In the genomic region with DNA sequence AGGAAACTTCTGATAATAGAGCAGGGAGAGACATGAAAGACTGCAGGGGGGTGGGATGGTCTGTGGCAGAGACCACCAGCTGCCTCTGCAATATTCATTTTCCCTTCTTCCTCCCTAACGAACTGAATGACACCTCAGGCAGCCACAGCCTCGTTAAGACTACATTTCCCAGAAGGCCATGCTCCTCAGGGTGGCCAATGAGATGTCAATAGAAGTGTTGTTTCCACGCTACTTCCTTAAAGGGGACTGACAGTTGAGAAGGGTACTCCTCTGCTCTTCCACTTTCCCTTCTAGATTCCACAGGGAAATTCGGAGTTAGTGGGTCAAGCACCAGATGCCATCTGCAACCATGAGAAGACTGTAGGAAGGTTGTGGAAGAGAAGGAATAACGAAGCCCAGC, we compare ENCODE assay signal across 8 cellular contexts. TPM values are rescaled to one million over a fixed set of nuclear protein-coding genes. Genes with fewer than 3 reads are reported as not detected.
DNase-seq lines count a peak whose midpoint lies in the region; ATAC-seq and TF ChIP-seq lines count a peak whose summit lies in the region.

No MANE protein-coding gene starts in this region.

- no peaks in the 10 kb centered on the region for H3K9me3 Mint-ChIP-seq in osteocyte (ENCODE audit: unreplicated experiment)

- no peaks in the 10 kb centered on the region for H3K36me3 Mint-ChIP-seq in osteocyte (ENCODE audit: unreplicated experiment)

- H3K9me3 ChIP-seq in DOHH2 (ENCODE audit: control insufficient read depth, insufficient read depth, low read length) (no peaks in the 10 kb centered on the region), gastrocnemius medialis (no peaks in the 10 kb centered on the region)

- H3K4me2 ChIP-seq in DOHH2 (ENCODE audit: low read length): 0 out of 2 replicates have a peak overlapping the region, but pooled peaks have one; percentile 14

- in situ Hi-C loops in gastrocnemius medialis (cut with MboI; ENCODE audit: low sequenced_read_pairs in 4 of 4): no loop called here

- no peaks in the 10 kb centered on the region for H3K27me3 Mint-ChIP-seq in osteocyte (ENCODE audit: unreplicated experiment)

- no peaks in the 10 kb centered on the region for H4K20me1 ChIP-seq in DOHH2 (ENCODE audit: control insufficient read depth, insufficient read depth, low read depth, low read length)

- H3K9me2 ChIP-seq in DOHH2 (replicated peaks; ENCODE audit: control insufficient read depth, low read length): no peaks in the 10 kb centered on the region; the same call in 1 of the 2 replicates

- intact Hi-C loops in left cardiac atrium (cut with DNase I): no loop called here
- intact Hi-C loops in gastrocnemius medialis (cut with DNase I; ENCODE audit: low total_unique reads): no loop called here

- peak; percentile 45 for DNase-seq in GM19240 (ENCODE audit: insufficient read length, low spot score)
- DNase-seq in UCSD-AML1 (lab: John Stamatoyannopoulos, UW; ENCODE audit: unreplicated experiment): peak; percentile 43
- DNase-seq in left cardiac atrium: peak; percentile 37
- peak; percentile 9 to 17 for DNase-seq in gastrocnemius medialis
- DNase-seq in osteocyte (ENCODE audit: extremely low spot score, unreplicated experiment): no peak
- no peak for DNase-seq in activated CD8-positive, alpha-beta memory T cell treated with anti-CD3 and anti-CD28 coated beads, Interleukin-2, amount 50 U/mL, for 4 hours

- TF ChIP-seq POLR2A in gastrocnemius medialis (IDR thresholded peaks at IDR 0.05): no peak

- H3K27ac Mint-ChIP-seq in osteocyte (ENCODE audit: unreplicated experiment): no peak overlapping the region

- no peak overlapping the region for H3K4me3 ChIP-seq in DOHH2 (ENCODE audit: low read length)
- peak overlapping the region in 1 of 4 donors; percentile 20 for H3K4me3 ChIP-seq in gastrocnemius medialis

- peaks cover 3% of the 10 kb centered on the region for H3K4me1 Mint-ChIP-seq in osteocyte (ENCODE audit: unreplicated experiment)

- H3K79me2 ChIP-seq in DOHH2 (ENCODE audit: control insufficient read depth, low read length): no peaks in the 10 kb centered on the region

- H3F3A ChIP-seq in DOHH2 (ENCODE audit: control insufficient read depth, insufficient read depth): no peaks in the 10 kb centered on the region

- TF ChIP-seq CTCF in DOHH2 (IDR thresholded peaks at IDR 0.05; ENCODE audit: low read depth, low read length, poor library complexity, severe bottlenecking) (no peak), gastrocnemius medialis (IDR thresholded peaks at IDR 0.05 in 4 of 5, conservative IDR thresholded peaks at IDR 0.05 in 1 of 5) (no peak), osteocyte (IDR thresholded peaks at IDR 0.05) (no peak)

- H3K27me3 ChIP-seq in DOHH2 (ENCODE audit: control insufficient read depth, low read length): no peaks in the 10 kb centered on the region
- no peaks in the 10 kb centered on the region for H3K27me3 ChIP-seq in gastrocnemius medialis

- no peak overlapping the region for H3K4me3 Mint-ChIP-seq in osteocyte (ENCODE audit: unreplicated experiment)

- H3K36me3 ChIP-seq in DOHH2 (ENCODE audit: control insufficient read depth, low read length) (no peaks in the 10 kb centered on the region), gastrocnemius medialis (no peaks in the 10 kb centered on the region)

- H3K27ac ChIP-seq in DOHH2 (ENCODE audit: low read depth, low read length) (no peak overlapping the region), gastrocnemius medialis (no peak overlapping the region)

- ATAC-seq in HG03175 (IDR thresholded peaks at IDR 0.05; ENCODE audit: unreplicated experiment) (peak; percentile 94), left cardiac atrium (peak; percentile 85 to 93), gastrocnemius medialis (peak; percentile 84 to 89)

- no peaks in the 10 kb centered on the region for H3K4me1 ChIP-seq in DOHH2 (ENCODE audit: control insufficient read depth, low read length)
- H3K4me1 ChIP-seq in gastrocnemius medialis: no peaks in the 10 kb centered on the region

RNA-seq across cellular contexts. Expression of a gene that starts 52.0 kb away (rescaled TPM):
- total RNA-seq in left cardiac atrium: 10 to 100 TPM; 19.9 to 21.7 TPM
- 1 to 10 TPM; 1.2 to 4.3 (median 2.7) TPM for total RNA-seq in gastrocnemius medialis
- 294 and 304 TPM in 2 replicates for total RNA-seq in osteocyte

Comparison
In these comparisons a context has a peak if more than half of its experiments do, and no peak if none do; other contexts are left out.
1. DNase-seq: peak in GM19240 (single experiment), UCSD-AML1 (single experiment), left cardiac atrium (single experiment) and gastrocnemius medialis (2 of 2); none in osteocyte (single experiment) and activated CD8-positive, alpha-beta memory T cell treated with anti-CD3 and anti-CD28 coated beads, Interleukin-2, amount 50 U/mL, for 4 hours (single experiment).
2. RNA of a gene that starts 52.0 kb away (total RNA-seq): 294 to 304 TPM in osteocyte; 19.9 to 21.7 TPM in left cardiac atrium and 1.2 to 4.3 TPM in gastrocnemius medialis; every median in the first group is over 10 times any median in the second.
3. Peak in every context shown above with its lines, with median percentiles within 50 percentile points of each other: ATAC-seq.